17 cellular contexts compared by ENCODE assay signal in genomic region chr4:59570850-59571476, GRCh38.
DNase-seq lines count a peak whose midpoint lies in the region; ATAC-seq and TF ChIP-seq lines count a peak whose summit lies in the region.
"Had no signal": no experiment of that assay in that cellular context is flagged by ENCODE, and none has a peak within 500 bp of the region (broad histone marks: within the 10 kb centered on the region; RNA-seq: fewer than 3 reads in every experiment).

No MANE protein-coding gene starts in this region.

- no peaks in the 10 kb centered on the region for H3K36me3 Mint-ChIP-seq in activated T-cell treated with anti-CD3 and anti-CD28 coated beads, Interleukin-2, amount 50 U/mL, for 72 hours (ENCODE audit: insufficient read depth in 2 of 2)
- no peaks in the 10 kb centered on the region for H3K36me3 Mint-ChIP-seq in GM23338 (ENCODE audit: low read depth)
- H3K36me3 Mint-ChIP-seq: CD8-positive, alpha-beta T cell had no signal

- no peak overlapping the region for H3K27ac ChIP-seq in GM23338 (ENCODE audit: low read depth)
- H3K27ac ChIP-seq: parathyroid adenoma had no signal

- no peaks in the 10 kb centered on the region for H3K4me1 Mint-ChIP-seq in activated T-cell treated with anti-CD3 and anti-CD28 coated beads, Interleukin-2, amount 50 U/mL, for 72 hours (ENCODE audit: low read depth)
- no peaks in the 10 kb centered on the region for H3K4me1 Mint-ChIP-seq in GM23338
- H3K4me1 Mint-ChIP-seq: H9 had no signal

- TF ChIP-seq CTCF in GM23338 (conservative IDR thresholded peaks at IDR 0.05; ENCODE audit: low read depth in 2 of 2) (no peak), mucosa of descending colon (IDR thresholded peaks at IDR 0.05) (no peak)

- no peaks in the 10 kb centered on the region for H3K27me3 ChIP-seq in GM23338 (ENCODE audit: insufficient read depth)

- H3K4me3 ChIP-seq in GM23338, result no peak overlapping the region
- H3K4me3 ChIP-seq in mucosa of descending colon, result no peak overlapping the region

- no peaks in the 10 kb centered on the region for H3K4me1 ChIP-seq in GM23338 (ENCODE audit: insufficient read depth)
- H3K4me1 ChIP-seq in mucosa of descending colon (ENCODE audit: low read depth), result no peaks in the 10 kb centered on the region
- H3K4me1 ChIP-seq: parathyroid adenoma had no signal

- no peaks in the 10 kb centered on the region for H3K9me2 ChIP-seq in GM23338 (ENCODE audit: insufficient read depth)

- H3K9me3 Mint-ChIP-seq in activated T-cell treated with anti-CD3 and anti-CD28 coated beads, Interleukin-2, amount 50 U/mL, for 72 hours, result peaks cover 0 to 4% of the 10 kb centered on the region in 2 donors
- H3K9me3 Mint-ChIP-seq in GM23338, result no peaks in the 10 kb centered on the region
- H3K9me3 Mint-ChIP-seq: activated B cell treated with CpG ODN at 0.5 μM for 24 hours, H9 had no signal

- no peak overlapping the region for H3K4me2 ChIP-seq in GM23338

- H3K27ac Mint-ChIP-seq in activated T-cell treated with anti-CD3 and anti-CD28 coated beads, Interleukin-2, amount 50 U/mL, for 72 hours, result no peak overlapping the region
- no peak overlapping the region for H3K27ac Mint-ChIP-seq in GM23338
- H3K27ac Mint-ChIP-seq: activated B cell treated with CpG ODN at 0.5 μM for 24 hours; CD8-positive, alpha-beta T cell; H9; stimulated activated naive CD8-positive, alpha-beta T cell treated with anti-CD3 and anti-CD28 coated beads, Interleukin-15, Interleukin-2, amounts not matched to agents 100 ng/mL and 50 ng/mL, for 24 hours had no signal

- intact Hi-C loops in mucosa of descending colon (cut with DNase I, micrococcal nuclease), result no loop called here

- H3K4me3 Mint-ChIP-seq in activated T-cell treated with anti-CD3 and anti-CD28 coated beads, Interleukin-2, amount 50 U/mL, for 72 hours, result no peak overlapping the region
- no peak overlapping the region for H3K4me3 Mint-ChIP-seq in GM23338
- H3K4me3 Mint-ChIP-seq: activated B cell treated with CpG ODN at 0.5 μM for 24 hours; activated T-cell treated with anti-CD3 and anti-CD28 coated beads, Interleukin-2, amount 50 U/mL, for 4 hours; CD8-positive, alpha-beta T cell; H9; stimulated activated naive CD8-positive, alpha-beta T cell treated with anti-CD3 and anti-CD28 coated beads, Interleukin-15, Interleukin-2, amounts not matched to agents 100 ng/mL and 50 ng/mL, for 24 hours had no signal

- DNase-seq in UCSD-AML1 (lab: John Stamatoyannopoulos, UW; ENCODE audit: unreplicated experiment) (peak; percentile 2), epidermal melanocyte (ENCODE audit: insufficient read length, low spot score) (no peak), GM23338 (ENCODE audit: low spot score) (no peak), mucosa of descending colon (no peak)
- DNase-seq in activated T-cell treated with anti-CD3 and anti-CD28 coated beads, Interleukin-2, amount 50 U/mL, for 72 hours, result no peak
- DNase-seq: activated B cell treated with CpG ODN at 0.5 μM for 24 hours; activated T-cell treated with anti-CD3 and anti-CD28 coated beads, Interleukin-2, amount 50 U/mL, for 4 hours; CD8-positive, alpha-beta T cell; H9; NCI-H1930; stimulated activated CD4-positive, alpha-beta T cell treated with anti-CD3 and anti-CD28 coated beads, Interleukin-2, amount 100 ng/mL, for 24 hours had no signal

- no peaks in the 10 kb centered on the region for H3K79me2 ChIP-seq in GM23338 (replicated peaks; ENCODE audit: insufficient read depth)
- H3K79me2 ChIP-seq: parathyroid adenoma had no signal

- H2AFZ ChIP-seq in GM23338, result no peak overlapping the region
- H2AFZ ChIP-seq: parathyroid adenoma had no signal

- no peaks in the 10 kb centered on the region for H4K20me1 ChIP-seq in GM23338 (replicated peaks; ENCODE audit: insufficient read depth)

- peak; percentile 53 for ATAC-seq in GM19025 (IDR thresholded peaks at IDR 0.05; ENCODE audit: low read depth, unreplicated experiment)
- ATAC-seq in GM21737 (IDR thresholded peaks at IDR 0.05; ENCODE audit: unreplicated experiment), result peak; percentile 86
- peak; percentile 92 for ATAC-seq in HG03280 (IDR thresholded peaks at IDR 0.05; ENCODE audit: unreplicated experiment)
- ATAC-seq in activated T-cell treated with anti-CD3 and anti-CD28 coated beads, Interleukin-2, amount 50 U/mL, for 72 hours (replicated peaks in 1 of 2), result no peak
- ATAC-seq in GM23338, result no peak
- no peak for ATAC-seq in mucosa of descending colon
- ATAC-seq: activated T-cell treated with anti-CD3 and anti-CD28 coated beads, Interleukin-2, amount 50 U/mL, for 4 hours; CD8-positive, alpha-beta T cell; Right ventricle myocardium inferior had no signal

- no peaks in the 10 kb centered on the region for H3K9me3 ChIP-seq in mucosa of descending colon

- H3K36me3 ChIP-seq in GM23338 (ENCODE audit: insufficient read depth) (no peaks in the 10 kb centered on the region), mucosa of descending colon (ENCODE audit: low read depth) (no peaks in the 10 kb centered on the region)

- no peaks in the 10 kb centered on the region for H3F3A ChIP-seq in GM23338 (replicated peaks; ENCODE audit: low read depth)

- no peaks in the 10 kb centered on the region for H3K27me3 Mint-ChIP-seq in activated T-cell treated with anti-CD3 and anti-CD28 coated beads, Interleukin-2, amount 50 U/mL, for 72 hours (ENCODE audit: low read depth)
- H3K27me3 Mint-ChIP-seq in GM23338 (ENCODE audit: insufficient read depth, low read depth, poor library complexity), result no peaks in the 10 kb centered on the region
- H3K27me3 Mint-ChIP-seq: activated B cell treated with CpG ODN at 0.5 μM for 24 hours; stimulated activated naive CD8-positive, alpha-beta T cell treated with anti-CD3 and anti-CD28 coated beads, Interleukin-15, Interleukin-2, amounts not matched to agents 100 ng/mL and 50 ng/mL, for 24 hours had no signal

TF ChIP-seq in GM23338, 12 proteins besides CTCF, POLR2A, EP300 and RAD21:
- TF ChIP-seq, protein P1, sequence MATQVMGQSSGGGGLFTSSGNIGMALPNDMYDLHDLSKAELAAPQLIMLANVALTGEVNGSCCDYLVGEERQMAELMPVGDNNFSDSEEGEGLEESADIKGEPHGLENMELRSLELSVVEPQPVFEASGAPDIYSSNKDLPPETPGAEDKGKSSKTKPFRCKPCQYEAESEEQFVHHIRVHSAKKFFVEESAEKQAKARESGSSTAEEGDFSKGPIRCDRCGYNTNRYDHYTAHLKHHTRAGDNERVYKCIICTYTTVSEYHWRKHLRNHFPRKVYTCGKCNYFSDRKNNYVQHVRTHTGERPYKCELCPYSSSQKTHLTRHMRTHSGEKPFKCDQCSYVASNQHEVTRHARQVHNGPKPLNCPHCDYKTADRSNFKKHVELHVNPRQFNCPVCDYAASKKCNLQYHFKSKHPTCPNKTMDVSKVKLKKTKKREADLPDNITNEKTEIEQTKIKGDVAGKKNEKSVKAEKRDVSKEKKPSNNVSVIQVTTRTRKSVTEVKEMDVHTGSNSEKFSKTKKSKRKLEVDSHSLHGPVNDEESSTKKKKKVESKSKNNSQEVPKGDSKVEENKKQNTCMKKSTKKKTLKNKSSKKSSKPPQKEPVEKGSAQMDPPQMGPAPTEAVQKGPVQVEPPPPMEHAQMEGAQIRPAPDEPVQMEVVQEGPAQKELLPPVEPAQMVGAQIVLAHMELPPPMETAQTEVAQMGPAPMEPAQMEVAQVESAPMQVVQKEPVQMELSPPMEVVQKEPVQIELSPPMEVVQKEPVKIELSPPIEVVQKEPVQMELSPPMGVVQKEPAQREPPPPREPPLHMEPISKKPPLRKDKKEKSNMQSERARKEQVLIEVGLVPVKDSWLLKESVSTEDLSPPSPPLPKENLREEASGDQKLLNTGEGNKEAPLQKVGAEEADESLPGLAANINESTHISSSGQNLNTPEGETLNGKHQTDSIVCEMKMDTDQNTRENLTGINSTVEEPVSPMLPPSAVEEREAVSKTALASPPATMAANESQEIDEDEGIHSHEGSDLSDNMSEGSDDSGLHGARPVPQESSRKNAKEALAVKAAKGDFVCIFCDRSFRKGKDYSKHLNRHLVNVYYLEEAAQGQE (IDR thresholded peaks at IDR 0.05; ENCODE audit: unreplicated experiment), result no peak
- no peak for TF ChIP-seq ZNF331 (CRISPR knock-in tag; IDR thresholded peaks at IDR 0.05; ENCODE audit: low read depth)

Comparison
In these comparisons a context has a peak if more than half of its experiments do, and no peak if none do; other contexts are left out.
1. ATAC-seq: peak in GM19025 (single experiment), GM21737 (single experiment) and HG03280 (single experiment); none in activated T-cell treated with anti-CD3 and anti-CD28 coated beads, Interleukin-2, amount 50 U/mL, for 72 hours (0 of 2), GM23338 (single experiment) and mucosa of descending colon (single experiment).